In genomic region chr3:49804141-49805041, GRCh38 we compare ENCODE assay signal across 1 cellular context.
A peak's percentile ranks its signal among the peaks of the same experiment; 100 is the strongest.
TF ChIP-seq lines count a peak whose summit lies in the region.

No MANE protein-coding gene starts in this region.

TF ChIP-seq in HepG2, 621 proteins besides CTCF, POLR2A, EP300 and RAD21:
- TF ChIP-seq MLX (CRISPR knock-in tag; IDR thresholded peaks at IDR 0.05) (no peak), FOXK2 (IDR thresholded peaks at IDR 0.05) (no peak), POLR2AphosphoS5 (IDR thresholded peaks at IDR 0.05; ENCODE audit: low read depth, low read length) (no peak), HDAC6 (IDR thresholded peaks at IDR 0.05; ENCODE audit: low read depth, low read length) (no peak), ZNF501 (CRISPR knock-in tag; IDR thresholded peaks at IDR 0.05) (no peak), SNAPC5 (CRISPR knock-in tag; IDR thresholded peaks at IDR 0.05; ENCODE audit: borderline replicate concordance) (no peak), RXRB (CRISPR knock-in tag; IDR thresholded peaks at IDR 0.05; ENCODE audit: borderline replicate concordance) (no peak), TIGD3 (CRISPR knock-in tag; IDR thresholded peaks at IDR 0.05; ENCODE audit: borderline replicate concordance) (no peak), TOE1 (CRISPR knock-in tag; IDR thresholded peaks at IDR 0.05) (no peak), MYC (CRISPR knock-in tag; IDR thresholded peaks at IDR 0.05; ENCODE audit: borderline replicate concordance) (0 out of 2 replicates have a peak, but pooled peaks have one; percentile 5), MBD4 (IDR thresholded peaks at IDR 0.05; ENCODE audit: borderline replicate concordance, low read length) (no peak), ZNF12 (CRISPR knock-in tag; IDR thresholded peaks at IDR 0.05) (no peak), SALL1 (CRISPR knock-in tag; IDR thresholded peaks at IDR 0.05) (no peak), NFKB2 (CRISPR knock-in tag; IDR thresholded peaks at IDR 0.05; ENCODE audit: borderline replicate concordance) (no peak), ZSCAN25 (CRISPR knock-in tag; IDR thresholded peaks at IDR 0.05) (no peak), THYN1 (CRISPR knock-in tag; IDR thresholded peaks at IDR 0.05; ENCODE audit: borderline replicate concordance, low read depth) (no peak), AFF4 (CRISPR knock-in tag; IDR thresholded peaks at IDR 0.05) (no peak), NCOA1 (CRISPR knock-in tag; IDR thresholded peaks at IDR 0.05) (no peak), AGO2 (optimal IDR thresholded peaks at IDR 0.05; ENCODE audit: low read depth, low read length) (peak; percentile 33), ZNF263 (CRISPR knock-in tag; IDR thresholded peaks at IDR 0.05) (peak; percentile 45; the same call in 1 of the 2 replicates)
